ENCODE assay signal across 1 cellular context in the genomic region with DNA sequence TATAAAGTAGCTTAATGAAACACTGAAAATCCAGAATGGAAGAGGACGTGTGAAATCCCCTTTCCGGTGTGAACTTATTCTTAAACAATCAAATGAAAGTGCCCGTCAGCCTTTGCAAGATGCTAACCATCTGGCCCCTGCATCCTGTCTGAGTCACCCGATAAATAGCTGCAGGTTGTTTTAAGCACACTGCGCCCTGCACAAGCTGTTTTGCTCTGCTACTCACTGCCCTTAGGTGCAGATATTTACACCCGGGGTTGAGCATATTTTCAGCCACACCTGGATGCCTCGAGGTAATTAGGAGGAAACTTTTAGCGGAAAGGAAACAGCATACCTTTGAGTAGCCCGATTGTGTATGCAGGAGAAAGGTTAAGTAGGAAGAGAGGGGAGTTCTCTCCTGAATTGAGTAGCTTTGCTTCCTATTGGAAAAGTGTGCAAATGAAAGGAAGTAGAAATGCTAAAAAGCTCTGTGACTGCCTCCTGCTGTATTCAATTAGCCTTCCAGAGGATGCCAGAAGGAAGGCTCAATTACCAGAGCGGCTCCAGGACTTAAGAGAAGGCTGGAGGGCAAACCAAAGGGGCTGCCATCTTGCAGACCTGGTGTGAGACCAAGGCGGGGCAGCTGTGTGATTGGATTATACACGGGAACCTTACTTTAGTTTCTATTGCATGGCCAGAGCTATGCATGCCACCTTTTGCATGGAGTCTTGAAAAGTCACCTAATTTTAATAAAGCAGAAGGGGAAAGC.
TF ChIP-seq lines count a peak whose summit lies in the region.

No MANE protein-coding gene starts in this region.

TF ChIP-seq in SK-N-SH, 30 proteins besides CTCF, POLR2A, EP300 and RAD21 (continued from another document):
- TF ChIP-seq NRF1 (IDR thresholded peaks at IDR 0.05; ENCODE audit: low read depth, low read length) = no peak
- TF ChIP-seq USF2 (IDR thresholded peaks at IDR 0.05; ENCODE audit: borderline replicate concordance, low read depth, low read length) = no peak
- TF ChIP-seq PBX3 (IDR thresholded peaks at IDR 0.05) = peak; percentile 96
- peak; percentile 93; the same call in 1 of the 2 replicates for TF ChIP-seq POLR2AphosphoS5 (IDR thresholded peaks at IDR 0.05; ENCODE audit: low read depth, low read length)
- TF ChIP-seq NFIC (IDR thresholded peaks at IDR 0.05; ENCODE audit: borderline replicate concordance) = peak; percentile 63
- no peak for TF ChIP-seq IRF3 (IDR thresholded peaks at IDR 0.05; ENCODE audit: low read depth, low read length)
- no peak for TF ChIP-seq FOXJ3 (CRISPR knock-in tag; IDR thresholded peaks at IDR 0.05)
- peak; percentile 29 for TF ChIP-seq CHD2 (IDR thresholded peaks at IDR 0.05; ENCODE audit: low read length, partially characterized antibody)
- no peak for TF ChIP-seq EZH2phosphoT487 (IDR thresholded peaks at IDR 0.05; ENCODE audit: borderline replicate concordance, low read depth)
- TF ChIP-seq SMC3 (IDR thresholded peaks at IDR 0.05; ENCODE audit: low read depth, low read length) = no peak
- TF ChIP-seq YY1 (IDR thresholded peaks at IDR 0.05; ENCODE audit: low read depth) = no peak
- peak; percentile 40; the same call in 1 of the 2 replicates for TF ChIP-seq GABPA (IDR thresholded peaks at IDR 0.05; ENCODE audit: low read depth)
